Comparison of ENCODE assay signal across 2 cellular contexts in the genomic region with DNA sequence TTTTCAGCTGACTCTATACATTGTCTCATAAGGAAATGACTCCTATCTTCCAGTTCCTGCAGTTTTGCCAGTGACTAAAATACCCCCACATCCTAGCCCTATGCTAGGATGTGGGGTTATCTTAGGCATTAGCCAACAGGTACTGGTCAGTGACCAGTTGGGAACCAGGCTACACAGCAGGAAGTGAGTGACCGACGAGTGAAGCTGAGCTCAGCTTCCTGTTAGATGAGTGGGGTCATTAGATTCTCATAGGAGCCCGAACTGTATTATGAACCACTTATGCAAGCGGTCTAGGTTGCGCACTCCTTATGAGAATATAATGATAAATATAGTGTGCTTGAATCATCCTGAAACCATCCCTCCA.
TF ChIP-seq lines count a peak whose summit lies in the region.

No MANE protein-coding gene starts in this region.

TF ChIP-seq in SK-N-SH, 30 proteins besides CTCF, POLR2A, EP300 and RAD21 (continued from another document):
- TF ChIP-seq ZBTB33 (IDR thresholded peaks at IDR 0.05; ENCODE audit: borderline replicate concordance, low read depth) (no peak), IRF3 (IDR thresholded peaks at IDR 0.05; ENCODE audit: low read depth, low read length) (no peak), ELF1 (IDR thresholded peaks at IDR 0.05) (no peak), FOSL2 (IDR thresholded peaks at IDR 0.05; ENCODE audit: borderline replicate concordance, low read depth) (no peak), SMC3 (IDR thresholded peaks at IDR 0.05; ENCODE audit: low read depth, low read length) (no peak), JUND (IDR thresholded peaks at IDR 0.05) (no peak), TCF12 (IDR thresholded peaks at IDR 0.05) (no peak), RCOR1 (IDR thresholded peaks at IDR 0.05; ENCODE audit: low read length) (no peak), NFIC (IDR thresholded peaks at IDR 0.05; ENCODE audit: borderline replicate concordance) (no peak), TAF1 (IDR thresholded peaks at IDR 0.05; ENCODE audit: borderline replicate concordance, low read depth, low read length) (no peak), GATA2 (CRISPR knock-in tag; IDR thresholded peaks at IDR 0.05) (no peak), EZH2phosphoT487 (IDR thresholded peaks at IDR 0.05; ENCODE audit: borderline replicate concordance, low read depth) (no peak)
- TF ChIP-seq, protein P1, sequence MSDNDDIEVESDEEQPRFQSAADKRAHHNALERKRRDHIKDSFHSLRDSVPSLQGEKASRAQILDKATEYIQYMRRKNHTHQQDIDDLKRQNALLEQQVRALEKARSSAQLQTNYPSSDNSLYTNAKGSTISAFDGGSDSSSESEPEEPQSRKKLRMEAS (IDR thresholded peaks at IDR 0.05; ENCODE audit: low read depth): no peak
- TF ChIP-seq, protein P2, sequence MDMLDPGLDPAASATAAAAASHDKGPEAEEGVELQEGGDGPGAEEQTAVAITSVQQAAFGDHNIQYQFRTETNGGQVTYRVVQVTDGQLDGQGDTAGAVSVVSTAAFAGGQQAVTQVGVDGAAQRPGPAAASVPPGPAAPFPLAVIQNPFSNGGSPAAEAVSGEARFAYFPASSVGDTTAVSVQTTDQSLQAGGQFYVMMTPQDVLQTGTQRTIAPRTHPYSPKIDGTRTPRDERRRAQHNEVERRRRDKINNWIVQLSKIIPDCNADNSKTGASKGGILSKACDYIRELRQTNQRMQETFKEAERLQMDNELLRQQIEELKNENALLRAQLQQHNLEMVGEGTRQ (IDR thresholded peaks at IDR 0.05; ENCODE audit: borderline replicate concordance, low read depth, low read length): no peak
- TF ChIP-seq, protein P3, sequence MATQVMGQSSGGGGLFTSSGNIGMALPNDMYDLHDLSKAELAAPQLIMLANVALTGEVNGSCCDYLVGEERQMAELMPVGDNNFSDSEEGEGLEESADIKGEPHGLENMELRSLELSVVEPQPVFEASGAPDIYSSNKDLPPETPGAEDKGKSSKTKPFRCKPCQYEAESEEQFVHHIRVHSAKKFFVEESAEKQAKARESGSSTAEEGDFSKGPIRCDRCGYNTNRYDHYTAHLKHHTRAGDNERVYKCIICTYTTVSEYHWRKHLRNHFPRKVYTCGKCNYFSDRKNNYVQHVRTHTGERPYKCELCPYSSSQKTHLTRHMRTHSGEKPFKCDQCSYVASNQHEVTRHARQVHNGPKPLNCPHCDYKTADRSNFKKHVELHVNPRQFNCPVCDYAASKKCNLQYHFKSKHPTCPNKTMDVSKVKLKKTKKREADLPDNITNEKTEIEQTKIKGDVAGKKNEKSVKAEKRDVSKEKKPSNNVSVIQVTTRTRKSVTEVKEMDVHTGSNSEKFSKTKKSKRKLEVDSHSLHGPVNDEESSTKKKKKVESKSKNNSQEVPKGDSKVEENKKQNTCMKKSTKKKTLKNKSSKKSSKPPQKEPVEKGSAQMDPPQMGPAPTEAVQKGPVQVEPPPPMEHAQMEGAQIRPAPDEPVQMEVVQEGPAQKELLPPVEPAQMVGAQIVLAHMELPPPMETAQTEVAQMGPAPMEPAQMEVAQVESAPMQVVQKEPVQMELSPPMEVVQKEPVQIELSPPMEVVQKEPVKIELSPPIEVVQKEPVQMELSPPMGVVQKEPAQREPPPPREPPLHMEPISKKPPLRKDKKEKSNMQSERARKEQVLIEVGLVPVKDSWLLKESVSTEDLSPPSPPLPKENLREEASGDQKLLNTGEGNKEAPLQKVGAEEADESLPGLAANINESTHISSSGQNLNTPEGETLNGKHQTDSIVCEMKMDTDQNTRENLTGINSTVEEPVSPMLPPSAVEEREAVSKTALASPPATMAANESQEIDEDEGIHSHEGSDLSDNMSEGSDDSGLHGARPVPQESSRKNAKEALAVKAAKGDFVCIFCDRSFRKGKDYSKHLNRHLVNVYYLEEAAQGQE (IDR thresholded peaks at IDR 0.05; ENCODE audit: low read depth, low read length): no peak
- TF ChIP-seq, protein P4, sequence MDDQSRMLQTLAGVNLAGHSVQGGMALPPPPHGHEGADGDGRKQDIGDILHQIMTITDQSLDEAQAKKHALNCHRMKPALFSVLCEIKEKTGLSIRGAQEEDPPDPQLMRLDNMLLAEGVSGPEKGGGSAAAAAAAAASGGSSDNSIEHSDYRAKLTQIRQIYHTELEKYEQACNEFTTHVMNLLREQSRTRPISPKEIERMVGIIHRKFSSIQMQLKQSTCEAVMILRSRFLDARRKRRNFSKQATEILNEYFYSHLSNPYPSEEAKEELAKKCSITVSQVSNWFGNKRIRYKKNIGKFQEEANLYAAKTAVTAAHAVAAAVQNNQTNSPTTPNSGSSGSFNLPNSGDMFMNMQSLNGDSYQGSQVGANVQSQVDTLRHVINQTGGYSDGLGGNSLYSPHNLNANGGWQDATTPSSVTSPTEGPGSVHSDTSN (IDR thresholded peaks at IDR 0.05): no peak

TF ChIP-seq in SK-N-SH treated with all-trans-retinoic acid at 6 μM for 48 hours, 23 proteins besides CTCF, POLR2A, EP300 and RAD21 (continued from another document):
- TF ChIP-seq ZFP3 (CRISPR knock-in tag; IDR thresholded peaks at IDR 0.05): no peak
- TF ChIP-seq ZFP30 (CRISPR knock-in tag; IDR thresholded peaks at IDR 0.05): no peak
- no peak for TF ChIP-seq SNAI2 (CRISPR knock-in tag; IDR thresholded peaks at IDR 0.05)
- TF ChIP-seq PATZ1 (CRISPR knock-in tag; IDR thresholded peaks at IDR 0.05; ENCODE audit: borderline replicate concordance): no peak
- no peak for TF ChIP-seq ISL1 (CRISPR knock-in tag; IDR thresholded peaks at IDR 0.05)
- TF ChIP-seq ZNF70 (CRISPR knock-in tag; IDR thresholded peaks at IDR 0.05): no peak
- TF ChIP-seq TCF4 (CRISPR knock-in tag; IDR thresholded peaks at IDR 0.05; ENCODE audit: borderline replicate concordance): no peak
- no peak for TF ChIP-seq GLIS3 (CRISPR knock-in tag; IDR thresholded peaks at IDR 0.05)
- TF ChIP-seq BACH2 (CRISPR knock-in tag; IDR thresholded peaks at IDR 0.05; ENCODE audit: borderline replicate concordance): no peak
- TF ChIP-seq ARNTL (CRISPR knock-in tag; IDR thresholded peaks at IDR 0.05; ENCODE audit: borderline replicate concordance, low read depth): no peak
- no peak for TF ChIP-seq ZNF8 (CRISPR knock-in tag; IDR thresholded peaks at IDR 0.05)
- TF ChIP-seq OSR1 (CRISPR knock-in tag; IDR thresholded peaks at IDR 0.05): no peak
- no peak for TF ChIP-seq TSHZ2 (CRISPR knock-in tag; IDR thresholded peaks at IDR 0.05)
- TF ChIP-seq RARB (CRISPR knock-in tag; IDR thresholded peaks at IDR 0.05): no peak
